Comparison of ENCODE assay signal across 8 cellular contexts in genomic region chr18:79950440-79951341, GRCh38. TPM values are rescaled to one million over a fixed set of nuclear protein-coding genes. Genes with fewer than 3 reads are reported as not detected.
A peak's percentile ranks its signal among the peaks of the same experiment; 100 is the strongest.
DNase-seq lines count a peak whose midpoint lies in the region; ATAC-seq and TF ChIP-seq lines count a peak whose summit lies in the region.

No MANE protein-coding gene starts in this region.

- H3K27ac ChIP-seq in KOPT-K1 (ENCODE audit: low read depth, low read length, poor library complexity, severe bottlenecking) (peak overlapping the region; percentile 53), right atrium auricular region (peak overlapping the region; percentile 86 to 93)

- H3K4me3 ChIP-seq in BE2C (ENCODE audit: low read depth, low read length) (peak overlapping the region; percentile 44), right atrium auricular region (peak overlapping the region; percentile 97 to 99)

- no peak for TF ChIP-seq CTCF in BE2C (IDR thresholded peaks at IDR 0.05; ENCODE audit: low read depth, low read length)
- TF ChIP-seq CTCF in right atrium auricular region (IDR thresholded peaks at IDR 0.05) = no peak

- peak; percentile 40 for ATAC-seq in GM19395 (IDR thresholded peaks at IDR 0.05; ENCODE audit: unreplicated experiment)
- ATAC-seq in activated naive CD8-positive, alpha-beta T cell treated with anti-CD3 and anti-CD28 coated beads, Interleukin-2, amount 50 U/mL, for 24 hours = no peak

- DNase-seq in BE2C = peak; percentile 23
- DNase-seq in activated naive CD8-positive, alpha-beta T cell treated with anti-CD3 and anti-CD28 coated beads, Interleukin-2, amount 50 U/mL, for 24 hours = peak; percentile 33
- DNase-seq in right atrium auricular region (ENCODE audit: low spot score) = no peak
- DNase-seq in retina = peak; percentile 47
- no peak for DNase-seq in NCI-H2029 treated with DMSO at 0.1 percent for 48 hours (lab: John Stamatoyannopoulos, UW)
- no peak for DNase-seq in NCI-H524 treated with DMSO at 0.1 percent for 48 hours (lab: John Stamatoyannopoulos, UW)

- no peaks in the 10 kb centered on the region for H3K27me3 ChIP-seq in BE2C
- no peaks in the 10 kb centered on the region for H3K27me3 ChIP-seq in right atrium auricular region

- H3K36me3 ChIP-seq in BE2C = no peaks in the 10 kb centered on the region
- H3K36me3 ChIP-seq in KOPT-K1 (ENCODE audit: insufficient read depth, low read length) = no peaks in the 10 kb centered on the region; the same call in 1 of the 2 replicates
- no peaks in the 10 kb centered on the region for H3K36me3 ChIP-seq in right atrium auricular region

- H3K4me1 Mint-ChIP-seq in activated naive CD8-positive, alpha-beta T cell treated with anti-CD3 and anti-CD28 coated beads, Interleukin-2, amount 50 U/mL, for 24 hours = peaks cover 40% of the 10 kb centered on the region

- no peaks in the 10 kb centered on the region for H3K27me3 Mint-ChIP-seq in activated naive CD8-positive, alpha-beta T cell treated with anti-CD3 and anti-CD28 coated beads, Interleukin-2, amount 50 U/mL, for 24 hours

- no peaks in the 10 kb centered on the region for H3K9me3 Mint-ChIP-seq in activated naive CD8-positive, alpha-beta T cell treated with anti-CD3 and anti-CD28 coated beads, Interleukin-2, amount 50 U/mL, for 24 hours

- peak overlapping the region; percentile 84 for H3K4me3 Mint-ChIP-seq in activated naive CD8-positive, alpha-beta T cell treated with anti-CD3 and anti-CD28 coated beads, Interleukin-2, amount 50 U/mL, for 24 hours

- H3K9me3 ChIP-seq in BE2C (no peaks in the 10 kb centered on the region), KOPT-K1 (ENCODE audit: insufficient read depth, low read length, poor library complexity, severe bottlenecking) (no peaks in the 10 kb centered on the region), right atrium auricular region (no peaks in the 10 kb centered on the region)

- H3K36me3 Mint-ChIP-seq in activated naive CD8-positive, alpha-beta T cell treated with anti-CD3 and anti-CD28 coated beads, Interleukin-2, amount 50 U/mL, for 24 hours (ENCODE audit: low read depth) = peaks cover 12% of the 10 kb centered on the region

- H3K4me1 ChIP-seq in BE2C (no peaks in the 10 kb centered on the region), right atrium auricular region (peaks cover 0 to 55% of the 10 kb centered on the region in 2 donors)

- H3K27ac Mint-ChIP-seq in activated naive CD8-positive, alpha-beta T cell treated with anti-CD3 and anti-CD28 coated beads, Interleukin-2, amount 50 U/mL, for 24 hours = peak overlapping the region; percentile 64

RNA-seq across cellular contexts. Expression of gene SLC66A2, which starts 0.8 kb away (rescaled TPM):
- 17.6 TPM for polyA plus RNA-seq in BE2C (2012; ENCODE audit: insufficient read depth, insufficient read length, low read depth)
- total RNA-seq in right atrium auricular region = 10 to 100 TPM; 21.4 to 22.9 TPM

RNA-seq across cellular contexts. Expression of gene HSBP1L1, which starts 13.8 kb away (rescaled TPM):
- polyA plus RNA-seq in BE2C (2012; ENCODE audit: insufficient read depth, insufficient read length, low read depth) = 12.1 TPM
- 10 to 100 TPM in 1 of 2 donors, 1 to 10 TPM in 1; 8.6 to 13.0 TPM for total RNA-seq in right atrium auricular region

RNA-seq across cellular contexts. Expression of gene TXNL4A, which starts 37.7 kb away (rescaled TPM):
- 177 TPM for polyA plus RNA-seq in BE2C (2012; ENCODE audit: insufficient read depth, insufficient read length, low read depth)
- total RNA-seq in right atrium auricular region = 10 to 100 TPM; 20.8 to 37.5 TPM

Comparison
In these comparisons a context has a peak if more than half of its experiments do, and no peak if none do; other contexts are left out.
1. DNase-seq: peak in BE2C (single experiment), activated naive CD8-positive, alpha-beta T cell treated with anti-CD3 and anti-CD28 coated beads, Interleukin-2, amount 50 U/mL, for 24 hours (single experiment) and retina (single experiment); none in right atrium auricular region (single experiment), NCI-H2029 treated with DMSO at 0.1 percent for 48 hours (single experiment) and NCI-H524 treated with DMSO at 0.1 percent for 48 hours (single experiment).